In genomic region chr22:27577570-27577969, GRCh38 we compare ENCODE assay signal across 14 cellular contexts.
"Had no signal": no experiment of that assay in that cellular context is flagged by ENCODE, and none has a peak within 500 bp of the region (broad histone marks: within the 10 kb centered on the region; RNA-seq: fewer than 3 reads in every experiment).

No MANE protein-coding gene starts in this region.

- H3K4me3 Mint-ChIP-seq: activated naive CD4-positive, alpha-beta T cell treated with anti-CD3 and anti-CD28 coated beads, Interleukin-2, amount 50 U/mL, for 24 hours; immature natural killer cell; nephron progenitor cell; stimulated activated naive B cell treated with anti-CD40 and anti-IgM and Interleukin-4, amounts not matched to agents 10 μg/mL and 1 μg/mL and 100 μg/mL, for 72 hours; T-helper 2 cell treated with Interferon-gamma antibody and Interleukin-4, amounts not matched to agents 5 μg/mL and 100 μg/mL, for 36 hours had no signal

- ATAC-seq: activated CD4-positive, CD25-positive, alpha-beta regulatory T cell treated with anti-CD3 and anti-CD28 coated beads, Interleukin-2, amount 50 U/mL, for 24 hours; stimulated activated naive B cell treated with anti-CD40 and anti-IgM and Interleukin-4, amounts not matched to agents 10 μg/mL and 1 μg/mL and 100 μg/mL, for 72 hours had no signal

- H3K9me3 Mint-ChIP-seq: activated naive CD4-positive, alpha-beta T cell treated with anti-CD3 and anti-CD28 coated beads, Interleukin-2, amount 50 U/mL, for 24 hours; immature natural killer cell; nephron progenitor cell; stimulated activated naive B cell treated with anti-CD40 and anti-IgM and Interleukin-4, amounts not matched to agents 10 μg/mL and 1 μg/mL and 100 μg/mL, for 72 hours; T-helper 2 cell treated with Interferon-gamma antibody and Interleukin-4, amounts not matched to agents 5 μg/mL and 100 μg/mL, for 36 hours had no signal

- FAIRE-seq: pancreas had no signal

- H3K27ac Mint-ChIP-seq: activated naive CD4-positive, alpha-beta T cell treated with anti-CD3 and anti-CD28 coated beads, Interleukin-2, amount 50 U/mL, for 24 hours; immature natural killer cell; nephron progenitor cell; stimulated activated naive B cell treated with anti-CD40 and anti-IgM and Interleukin-4, amounts not matched to agents 10 μg/mL and 1 μg/mL and 100 μg/mL, for 72 hours; T-helper 2 cell treated with Interferon-gamma antibody and Interleukin-4, amounts not matched to agents 5 μg/mL and 100 μg/mL, for 36 hours had no signal

- DNase-seq: activated T-cell treated with anti-CD3 and anti-CD28 coated beads, Interleukin-2, amount 50 U/mL, for 1 hour; hypothalamus; immature natural killer cell; mammary epithelial cell; nephron progenitor cell; pancreas; SHP77; stimulated activated CD4-positive, alpha-beta T cell treated with anti-CD3 and anti-CD28 coated beads, Interleukin-2, amount 100 ng/mL, for 24 hours; stimulated activated naive B cell treated with anti-CD40 and anti-IgM and Interleukin-4, amounts not matched to agents 10 μg/mL and 1 μg/mL and 100 μg/mL, for 72 hours; trophoblast cell had no signal

- H3K36me3 ChIP-seq: breast epithelium, pancreas had no signal

- H3K9me3 ChIP-seq: pancreas had no signal

- H3K27ac ChIP-seq: breast epithelium, pancreas had no signal

- H3K27me3 ChIP-seq: pancreas had no signal

- H3K36me3 Mint-ChIP-seq: activated naive CD4-positive, alpha-beta T cell treated with anti-CD3 and anti-CD28 coated beads, Interleukin-2, amount 50 U/mL, for 24 hours; immature natural killer cell; stimulated activated naive B cell treated with anti-CD40 and anti-IgM and Interleukin-4, amounts not matched to agents 10 μg/mL and 1 μg/mL and 100 μg/mL, for 72 hours had no signal

- H3K4me1 Mint-ChIP-seq: activated naive CD4-positive, alpha-beta T cell treated with anti-CD3 and anti-CD28 coated beads, Interleukin-2, amount 50 U/mL, for 24 hours; immature natural killer cell; stimulated activated naive B cell treated with anti-CD40 and anti-IgM and Interleukin-4, amounts not matched to agents 10 μg/mL and 1 μg/mL and 100 μg/mL, for 72 hours had no signal

- H3K4me3 ChIP-seq: breast epithelium, pancreas had no signal

- H3K4me1 ChIP-seq: breast epithelium, pancreas had no signal
